Comparison of ENCODE assay signal across 11 cellular contexts in genomic region chr6:138018297-138018696, GRCh38.
"Had no signal": no experiment of that assay in that cellular context is flagged by ENCODE, and none has a peak within 500 bp of the region (broad histone marks: within the 10 kb centered on the region; RNA-seq: fewer than 3 reads in every experiment).

No MANE protein-coding gene starts in this region.

- FAIRE-seq: H1, H54 had no signal

- H3K27ac ChIP-seq: GM23248 had no signal

- H3K4me3 Mint-ChIP-seq: GM23338, H9, HFFc6 had no signal

- H3K9ac ChIP-seq: GM23248 had no signal

- H3K9me3 Mint-ChIP-seq: GM23338, H9, HFFc6 had no signal

- DNase-seq: GM23248, GOT3, H7, H9, HCEC 1CT, HFFc6 had no signal

- H2AFZ ChIP-seq: GM23248, GM23338 had no signal

- ATAC-seq: GM23338, HCT116 had no signal

- H3K4me2 ChIP-seq: GM23338 had no signal

- H3K27ac Mint-ChIP-seq: GM23338, H9, HFFc6 had no signal

- H3K4me3 ChIP-seq: GM23248, GM23338, HAP-1 had no signal

- H3K36me3 ChIP-seq: HAP-1 had no signal
